ENCODE assay signal across 1 cellular context in the genomic region with DNA sequence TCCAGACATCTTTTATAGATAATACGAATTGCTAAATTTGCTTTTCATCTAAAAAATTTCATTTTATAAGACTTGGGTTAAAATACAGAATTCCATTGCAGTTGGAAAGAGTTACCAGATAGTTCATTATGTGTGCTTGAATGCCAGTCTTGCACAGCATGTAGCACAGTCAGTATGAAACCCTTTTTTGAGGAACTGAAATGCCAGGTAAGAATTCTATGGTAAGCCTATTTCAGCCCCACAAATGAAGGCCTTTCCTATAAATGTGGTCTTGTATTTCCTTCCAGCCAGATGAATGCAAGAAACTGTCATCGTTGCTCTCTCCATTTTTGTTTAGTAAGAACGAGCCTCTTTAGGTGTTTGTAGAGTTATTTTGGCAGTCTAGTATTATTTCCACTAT.
TF ChIP-seq lines count a peak whose summit lies in the region.

No MANE protein-coding gene starts in this region.

TF ChIP-seq in GM12878, 131 proteins besides CTCF, POLR2A, EP300 and RAD21 (continued from another document and continues in another):
- TF ChIP-seq, protein P1, sequence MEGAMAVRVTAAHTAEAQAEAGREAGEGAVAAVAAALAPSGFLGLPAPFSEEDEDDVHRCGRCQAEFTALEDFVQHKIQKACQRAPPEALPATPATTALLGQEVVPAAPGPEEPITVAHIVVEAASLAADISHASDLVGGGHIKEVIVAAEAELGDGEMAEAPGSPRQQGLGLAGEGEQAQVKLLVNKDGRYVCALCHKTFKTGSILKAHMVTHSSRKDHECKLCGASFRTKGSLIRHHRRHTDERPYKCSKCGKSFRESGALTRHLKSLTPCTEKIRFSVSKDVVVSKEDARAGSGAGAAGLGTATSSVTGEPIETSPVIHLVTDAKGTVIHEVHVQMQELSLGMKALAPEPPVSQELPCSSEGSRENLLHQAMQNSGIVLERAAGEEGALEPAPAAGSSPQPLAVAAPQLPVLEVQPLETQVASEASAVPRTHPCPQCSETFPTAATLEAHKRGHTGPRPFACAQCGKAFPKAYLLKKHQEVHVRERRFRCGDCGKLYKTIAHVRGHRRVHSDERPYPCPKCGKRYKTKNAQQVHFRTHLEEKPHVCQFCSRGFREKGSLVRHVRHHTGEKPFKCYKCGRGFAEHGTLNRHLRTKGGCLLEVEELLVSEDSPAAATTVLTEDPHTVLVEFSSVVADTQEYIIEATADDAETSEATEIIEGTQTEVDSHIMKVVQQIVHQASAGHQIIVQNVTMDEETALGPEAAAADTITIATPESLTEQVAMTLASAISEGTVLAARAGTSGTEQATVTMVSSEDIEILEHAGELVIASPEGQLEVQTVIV (IDR thresholded peaks at IDR 0.05; ENCODE audit: borderline replicate concordance, partially characterized antibody), result no peak
- no peak for TF ChIP-seq ZNF384 (IDR thresholded peaks at IDR 0.05; ENCODE audit: borderline replicate concordance, low read depth, low read length)
- peak; percentile 92 to 94 for TF ChIP-seq IKZF2 (IDR thresholded peaks at IDR 0.05)
- no peak for TF ChIP-seq ZZZ3 (IDR thresholded peaks at IDR 0.05; ENCODE audit: control insufficient read depth, insufficient read length, low read depth)
- 0 out of 2 replicates have a peak, but pooled peaks have one; percentile 40 for TF ChIP-seq ATF7 (IDR thresholded peaks at IDR 0.05; ENCODE audit: low read depth)
- no peak for TF ChIP-seq ZNF217 (IDR thresholded peaks at IDR 0.05)
- no peak for TF ChIP-seq RBBP5 (conservative IDR thresholded peaks at IDR 0.05)
- TF ChIP-seq IKZF1 (conservative IDR thresholded peaks at IDR 0.05), result peak; percentile 80
- no peak for TF ChIP-seq BRCA1 (IDR thresholded peaks at IDR 0.05; ENCODE audit: low read depth, low read length)
- TF ChIP-seq YY1 (IDR thresholded peaks at IDR 0.05; ENCODE audit: low read depth, low read length), result no peak
- no peak for TF ChIP-seq SREBF1 (IDR thresholded peaks at IDR 0.05; ENCODE audit: low read length)
- TF ChIP-seq, protein P2, sequence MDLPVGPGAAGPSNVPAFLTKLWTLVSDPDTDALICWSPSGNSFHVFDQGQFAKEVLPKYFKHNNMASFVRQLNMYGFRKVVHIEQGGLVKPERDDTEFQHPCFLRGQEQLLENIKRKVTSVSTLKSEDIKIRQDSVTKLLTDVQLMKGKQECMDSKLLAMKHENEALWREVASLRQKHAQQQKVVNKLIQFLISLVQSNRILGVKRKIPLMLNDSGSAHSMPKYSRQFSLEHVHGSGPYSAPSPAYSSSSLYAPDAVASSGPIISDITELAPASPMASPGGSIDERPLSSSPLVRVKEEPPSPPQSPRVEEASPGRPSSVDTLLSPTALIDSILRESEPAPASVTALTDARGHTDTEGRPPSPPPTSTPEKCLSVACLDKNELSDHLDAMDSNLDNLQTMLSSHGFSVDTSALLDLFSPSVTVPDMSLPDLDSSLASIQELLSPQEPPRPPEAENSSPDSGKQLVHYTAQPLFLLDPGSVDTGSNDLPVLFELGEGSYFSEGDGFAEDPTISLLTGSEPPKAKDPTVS (IDR thresholded peaks at IDR 0.05; ENCODE audit: low read depth, low read length), result no peak
- TF ChIP-seq NR2C2 (IDR thresholded peaks at IDR 0.05; ENCODE audit: borderline replicate concordance, control insufficient read depth, insufficient read length, low read depth), result no peak
- peak; percentile 92 for TF ChIP-seq IRF4 (IDR thresholded peaks at IDR 0.05; ENCODE audit: low read depth, low read length)
- no peak for TF ChIP-seq SUPT20H (IDR thresholded peaks at IDR 0.05; ENCODE audit: borderline replicate concordance, control insufficient read depth, low read depth, low read length)
- TF ChIP-seq, protein P3, sequence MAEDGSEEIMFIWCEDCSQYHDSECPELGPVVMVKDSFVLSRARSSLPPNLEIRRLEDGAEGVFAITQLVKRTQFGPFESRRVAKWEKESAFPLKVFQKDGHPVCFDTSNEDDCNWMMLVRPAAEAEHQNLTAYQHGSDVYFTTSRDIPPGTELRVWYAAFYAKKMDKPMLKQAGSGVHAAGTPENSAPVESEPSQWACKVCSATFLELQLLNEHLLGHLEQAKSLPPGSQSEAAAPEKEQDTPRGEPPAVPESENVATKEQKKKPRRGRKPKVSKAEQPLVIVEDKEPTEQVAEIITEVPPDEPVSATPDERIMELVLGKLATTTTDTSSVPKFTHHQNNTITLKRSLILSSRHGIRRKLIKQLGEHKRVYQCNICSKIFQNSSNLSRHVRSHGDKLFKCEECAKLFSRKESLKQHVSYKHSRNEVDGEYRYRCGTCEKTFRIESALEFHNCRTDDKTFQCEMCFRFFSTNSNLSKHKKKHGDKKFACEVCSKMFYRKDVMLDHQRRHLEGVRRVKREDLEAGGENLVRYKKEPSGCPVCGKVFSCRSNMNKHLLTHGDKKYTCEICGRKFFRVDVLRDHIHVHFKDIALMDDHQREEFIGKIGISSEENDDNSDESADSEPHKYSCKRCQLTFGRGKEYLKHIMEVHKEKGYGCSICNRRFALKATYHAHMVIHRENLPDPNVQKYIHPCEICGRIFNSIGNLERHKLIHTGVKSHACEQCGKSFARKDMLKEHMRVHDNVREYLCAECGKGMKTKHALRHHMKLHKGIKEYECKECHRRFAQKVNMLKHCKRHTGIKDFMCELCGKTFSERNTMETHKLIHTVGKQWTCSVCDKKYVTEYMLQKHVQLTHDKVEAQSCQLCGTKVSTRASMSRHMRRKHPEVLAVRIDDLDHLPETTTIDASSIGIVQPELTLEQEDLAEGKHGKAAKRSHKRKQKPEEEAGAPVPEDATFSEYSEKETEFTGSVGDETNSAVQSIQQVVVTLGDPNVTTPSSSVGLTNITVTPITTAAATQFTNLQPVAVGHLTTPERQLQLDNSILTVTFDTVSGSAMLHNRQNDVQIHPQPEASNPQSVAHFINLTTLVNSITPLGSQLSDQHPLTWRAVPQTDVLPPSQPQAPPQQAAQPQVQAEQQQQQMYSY (CRISPR knock-in tag; IDR thresholded peaks at IDR 0.05), result no peak
- no peak for TF ChIP-seq EZH2 (IDR thresholded peaks at IDR 0.05; ENCODE audit: borderline replicate concordance, control insufficient read depth, low read depth, low read length)
- no peak for TF ChIP-seq WRNIP1 (IDR thresholded peaks at IDR 0.05; ENCODE audit: borderline replicate concordance, low read depth, low read length)
- TF ChIP-seq, protein P4, sequence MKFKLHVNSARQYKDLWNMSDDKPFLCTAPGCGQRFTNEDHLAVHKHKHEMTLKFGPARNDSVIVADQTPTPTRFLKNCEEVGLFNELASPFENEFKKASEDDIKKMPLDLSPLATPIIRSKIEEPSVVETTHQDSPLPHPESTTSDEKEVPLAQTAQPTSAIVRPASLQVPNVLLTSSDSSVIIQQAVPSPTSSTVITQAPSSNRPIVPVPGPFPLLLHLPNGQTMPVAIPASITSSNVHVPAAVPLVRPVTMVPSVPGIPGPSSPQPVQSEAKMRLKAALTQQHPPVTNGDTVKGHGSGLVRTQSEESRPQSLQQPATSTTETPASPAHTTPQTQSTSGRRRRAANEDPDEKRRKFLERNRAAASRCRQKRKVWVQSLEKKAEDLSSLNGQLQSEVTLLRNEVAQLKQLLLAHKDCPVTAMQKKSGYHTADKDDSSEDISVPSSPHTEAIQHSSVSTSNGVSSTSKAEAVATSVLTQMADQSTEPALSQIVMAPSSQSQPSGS (IDR thresholded peaks at IDR 0.05; ENCODE audit: low read length), result no peak
- no peak for TF ChIP-seq ESRRA (IDR thresholded peaks at IDR 0.05; ENCODE audit: low read length)
- no peak for TF ChIP-seq SIX5 (IDR thresholded peaks at IDR 0.05; ENCODE audit: low read depth, low read length, severe bottlenecking)
- TF ChIP-seq, protein P5, sequence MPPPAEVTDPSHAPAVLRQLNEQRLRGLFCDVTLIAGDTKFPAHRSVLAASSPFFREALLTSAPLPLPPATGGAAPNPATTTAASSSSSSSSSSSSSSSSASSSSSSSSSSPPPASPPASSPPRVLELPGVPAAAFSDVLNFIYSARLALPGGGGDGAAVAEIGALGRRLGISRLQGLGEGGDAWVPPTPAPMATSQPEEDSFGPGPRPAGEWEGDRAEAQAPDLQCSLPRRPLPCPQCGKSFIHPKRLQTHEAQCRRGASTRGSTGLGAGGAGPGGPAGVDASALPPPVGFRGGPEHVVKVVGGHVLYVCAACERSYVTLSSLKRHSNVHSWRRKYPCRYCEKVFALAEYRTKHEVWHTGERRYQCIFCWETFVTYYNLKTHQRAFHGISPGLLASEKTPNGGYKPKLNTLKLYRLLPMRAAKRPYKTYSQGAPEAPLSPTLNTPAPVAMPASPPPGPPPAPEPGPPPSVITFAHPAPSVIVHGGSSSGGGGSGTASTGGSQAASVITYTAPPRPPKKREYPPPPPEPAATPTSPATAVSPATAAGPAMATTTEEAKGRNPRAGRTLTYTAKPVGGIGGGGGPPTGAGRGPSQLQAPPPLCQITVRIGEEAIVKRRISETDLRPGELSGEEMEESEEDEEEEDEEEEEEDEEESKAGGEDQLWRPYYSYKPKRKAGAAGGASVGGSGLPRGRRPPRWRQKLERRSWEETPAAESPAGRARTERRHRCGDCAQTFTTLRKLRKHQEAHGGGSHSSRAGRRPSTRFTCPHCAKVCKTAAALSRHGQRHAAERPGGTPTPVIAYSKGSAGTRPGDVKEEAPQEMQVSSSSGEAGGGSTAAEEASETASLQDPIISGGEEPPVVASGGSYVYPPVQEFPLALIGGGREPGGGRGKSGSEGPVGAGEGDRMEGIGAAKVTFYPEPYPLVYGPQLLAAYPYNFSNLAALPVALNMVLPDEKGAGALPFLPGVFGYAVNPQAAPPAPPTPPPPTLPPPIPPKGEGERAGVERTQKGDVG (CRISPR knock-in tag; IDR thresholded peaks at IDR 0.05), result no peak
- TF ChIP-seq, protein P6, sequence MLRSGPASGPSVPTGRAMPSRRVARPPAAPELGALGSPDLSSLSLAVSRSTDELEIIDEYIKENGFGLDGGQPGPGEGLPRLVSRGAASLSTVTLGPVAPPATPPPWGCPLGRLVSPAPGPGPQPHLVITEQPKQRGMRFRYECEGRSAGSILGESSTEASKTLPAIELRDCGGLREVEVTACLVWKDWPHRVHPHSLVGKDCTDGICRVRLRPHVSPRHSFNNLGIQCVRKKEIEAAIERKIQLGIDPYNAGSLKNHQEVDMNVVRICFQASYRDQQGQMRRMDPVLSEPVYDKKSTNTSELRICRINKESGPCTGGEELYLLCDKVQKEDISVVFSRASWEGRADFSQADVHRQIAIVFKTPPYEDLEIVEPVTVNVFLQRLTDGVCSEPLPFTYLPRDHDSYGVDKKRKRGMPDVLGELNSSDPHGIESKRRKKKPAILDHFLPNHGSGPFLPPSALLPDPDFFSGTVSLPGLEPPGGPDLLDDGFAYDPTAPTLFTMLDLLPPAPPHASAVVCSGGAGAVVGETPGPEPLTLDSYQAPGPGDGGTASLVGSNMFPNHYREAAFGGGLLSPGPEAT (IDR thresholded peaks at IDR 0.05; ENCODE audit: low read depth), result peak; percentile 70; the same call in 1 of the 2 replicates
- 0 out of 2 replicates have a peak, but pooled peaks have one; percentile 26 for TF ChIP-seq TBL1XR1 (IDR thresholded peaks at IDR 0.05; ENCODE audit: low read depth, low read length)
- 0 out of 3 replicates have a peak, but pooled peaks have one; percentile 32 for TF ChIP-seq POU2F2 (IDR thresholded peaks at IDR 0.05; ENCODE audit: borderline replicate concordance, low read depth, low read length)
- TF ChIP-seq BHLHE40 (IDR thresholded peaks at IDR 0.05; ENCODE audit: borderline replicate concordance in 1 of 2, low read depth in 2 of 2, low read length in 1 of 2), result no peak
- TF ChIP-seq MEF2B (IDR thresholded peaks at IDR 0.05; ENCODE audit: partially characterized antibody, poor library complexity, severe bottlenecking), result peak; percentile 57
- TF ChIP-seq CBX5 (IDR thresholded peaks at IDR 0.05; ENCODE audit: low read depth), result no peak
- no peak for TF ChIP-seq ASH2L (IDR thresholded peaks at IDR 0.05; ENCODE audit: borderline replicate concordance, low read depth)
- TF ChIP-seq, protein P7, sequence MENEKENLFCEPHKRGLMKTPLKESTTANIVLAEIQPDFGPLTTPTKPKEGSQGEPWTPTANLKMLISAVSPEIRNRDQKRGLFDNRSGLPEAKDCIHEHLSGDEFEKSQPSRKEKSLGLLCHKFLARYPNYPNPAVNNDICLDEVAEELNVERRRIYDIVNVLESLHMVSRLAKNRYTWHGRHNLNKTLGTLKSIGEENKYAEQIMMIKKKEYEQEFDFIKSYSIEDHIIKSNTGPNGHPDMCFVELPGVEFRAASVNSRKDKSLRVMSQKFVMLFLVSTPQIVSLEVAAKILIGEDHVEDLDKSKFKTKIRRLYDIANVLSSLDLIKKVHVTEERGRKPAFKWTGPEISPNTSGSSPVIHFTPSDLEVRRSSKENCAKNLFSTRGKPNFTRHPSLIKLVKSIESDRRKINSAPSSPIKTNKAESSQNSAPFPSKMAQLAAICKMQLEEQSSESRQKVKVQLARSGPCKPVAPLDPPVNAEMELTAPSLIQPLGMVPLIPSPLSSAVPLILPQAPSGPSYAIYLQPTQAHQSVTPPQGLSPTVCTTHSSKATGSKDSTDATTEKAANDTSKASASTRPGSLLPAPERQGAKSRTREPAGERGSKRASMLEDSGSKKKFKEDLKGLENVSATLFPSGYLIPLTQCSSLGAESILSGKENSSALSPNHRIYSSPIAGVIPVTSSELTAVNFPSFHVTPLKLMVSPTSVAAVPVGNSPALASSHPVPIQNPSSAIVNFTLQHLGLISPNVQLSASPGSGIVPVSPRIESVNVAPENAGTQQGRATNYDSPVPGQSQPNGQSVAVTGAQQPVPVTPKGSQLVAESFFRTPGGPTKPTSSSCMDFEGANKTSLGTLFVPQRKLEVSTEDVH (IDR thresholded peaks at IDR 0.05; ENCODE audit: low read depth, partially characterized antibody), result no peak
- TF ChIP-seq, protein P8, sequence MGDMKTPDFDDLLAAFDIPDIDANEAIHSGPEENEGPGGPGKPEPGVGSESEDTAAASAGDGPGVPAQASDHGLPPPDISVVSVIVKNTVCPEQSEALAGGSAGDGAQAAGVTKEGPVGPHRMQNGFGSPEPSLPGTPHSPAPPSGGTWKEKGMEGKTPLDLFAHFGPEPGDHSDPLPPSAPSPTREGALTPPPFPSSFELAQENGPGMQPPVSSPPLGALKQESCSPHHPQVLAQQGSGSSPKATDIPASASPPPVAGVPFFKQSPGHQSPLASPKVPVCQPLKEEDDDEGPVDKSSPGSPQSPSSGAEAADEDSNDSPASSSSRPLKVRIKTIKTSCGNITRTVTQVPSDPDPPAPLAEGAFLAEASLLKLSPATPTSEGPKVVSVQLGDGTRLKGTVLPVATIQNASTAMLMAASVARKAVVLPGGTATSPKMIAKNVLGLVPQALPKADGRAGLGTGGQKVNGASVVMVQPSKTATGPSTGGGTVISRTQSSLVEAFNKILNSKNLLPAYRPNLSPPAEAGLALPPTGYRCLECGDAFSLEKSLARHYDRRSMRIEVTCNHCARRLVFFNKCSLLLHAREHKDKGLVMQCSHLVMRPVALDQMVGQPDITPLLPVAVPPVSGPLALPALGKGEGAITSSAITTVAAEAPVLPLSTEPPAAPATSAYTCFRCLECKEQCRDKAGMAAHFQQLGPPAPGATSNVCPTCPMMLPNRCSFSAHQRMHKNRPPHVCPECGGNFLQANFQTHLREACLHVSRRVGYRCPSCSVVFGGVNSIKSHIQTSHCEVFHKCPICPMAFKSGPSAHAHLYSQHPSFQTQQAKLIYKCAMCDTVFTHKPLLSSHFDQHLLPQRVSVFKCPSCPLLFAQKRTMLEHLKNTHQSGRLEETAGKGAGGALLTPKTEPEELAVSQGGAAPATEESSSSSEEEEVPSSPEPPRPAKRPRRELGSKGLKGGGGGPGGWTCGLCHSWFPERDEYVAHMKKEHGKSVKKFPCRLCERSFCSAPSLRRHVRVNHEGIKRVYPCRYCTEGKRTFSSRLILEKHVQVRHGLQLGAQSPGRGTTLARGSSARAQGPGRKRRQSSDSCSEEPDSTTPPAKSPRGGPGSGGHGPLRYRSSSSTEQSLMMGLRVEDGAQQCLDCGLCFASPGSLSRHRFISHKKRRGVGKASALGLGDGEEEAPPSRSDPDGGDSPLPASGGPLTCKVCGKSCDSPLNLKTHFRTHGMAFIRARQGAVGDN (IDR thresholded peaks at IDR 0.05), result 0 out of 2 replicates have a peak, but pooled peaks have one; percentile 34
